Comparison of ENCODE assay signal across 8 cellular contexts in genomic region chr11:10878408-10879214, GRCh38. TPM values are rescaled to one million over a fixed set of nuclear protein-coding genes. Genes with fewer than 3 reads are reported as not detected.
DNase-seq lines count a peak whose midpoint lies in the region; ATAC-seq and TF ChIP-seq lines count a peak whose summit lies in the region.

No MANE protein-coding gene starts in this region.

- no peak overlapping the region for H3K4me3 ChIP-seq in OCI-LY7 (ENCODE audit: low read depth, low read length, poor library complexity, severe bottlenecking)
- no peak overlapping the region for H3K4me3 ChIP-seq in MG63

- POLR2A ChIA-PET in OCI-LY7 (lab: Charles Lee): interaction anchor here (0.6 to 1.8 kb wide), 7 partner anchors 18 to 1774 kb away, joined by 3 to 8 read pairs (median 3); partner anchors contain the start of genes EIF4G2 and ZBED5

- CTCF ChIA-PET in OCI-LY7 (lab: Charles Lee; ENCODE audit: unreplicated experiment): no interaction called here

- H3K4me1 ChIP-seq in OCI-LY7 (ENCODE audit: insufficient read depth, low read length, poor library complexity, severe bottlenecking): peaks cover 7% of the 10 kb centered on the region

- H4K20me1 ChIP-seq in OCI-LY7 (ENCODE audit: insufficient read depth, low read length): no peaks in the 10 kb centered on the region

- DNase-seq in DMS153 (lab: John Stamatoyannopoulos, UW): peak; percentile 12
- DNase-seq in HCEC 1CT: peak; percentile 76
- DNase-seq in OCI-LY7 (ENCODE audit: low spot score): peak; percentile 77
- peak; percentile 43 for DNase-seq in dedifferentiated amniotic fluid mesenchymal stem cell (ENCODE audit: extremely low spot score)
- peak in 1 of 2 donors; percentile 58 for DNase-seq in memory B cell (ENCODE audit: low spot score in 2 of 2)
- DNase-seq in MG63: no peak
- no peak for DNase-seq in nucleus accumbens (lab: John Stamatoyannopoulos, UW)

- H3K27ac Mint-ChIP-seq in memory B cell: no peak overlapping the region

- H3K36me3 ChIP-seq in OCI-LY7 (ENCODE audit: insufficient read depth, low read length): peaks cover 7% of the 10 kb centered on the region; the same call in 1 of the 2 replicates
- H3K36me3 ChIP-seq in MG63: no peaks in the 10 kb centered on the region; the same call in 1 of the 2 replicates

- no TSS peak for BruUV-seq in OCI-LY7 (replicated peaks; lab: Mats Ljungman, UMichigan)

- H3K4me3 Mint-ChIP-seq in memory B cell: no peak overlapping the region

- H3K4me1 Mint-ChIP-seq in memory B cell: peaks cover 11% of the 10 kb centered on the region

- H3K9me3 Mint-ChIP-seq in memory B cell: peaks cover under 1% of the 10 kb centered on the region

- H3K27ac ChIP-seq in OCI-LY7 (ENCODE audit: low read depth, low read length, poor library complexity, severe bottlenecking): no peak overlapping the region

- H2AFZ ChIP-seq in OCI-LY7 (ENCODE audit: low read length): peak overlapping the region; percentile 91

- no peaks in the 10 kb centered on the region for H3K9me2 ChIP-seq in OCI-LY7 (ENCODE audit: insufficient read depth, low read length)

- H3K9me3 ChIP-seq in OCI-LY7 (ENCODE audit: low read length): peaks cover 10% of the 10 kb centered on the region
- H3K9me3 ChIP-seq in MG63: peaks cover 3% of the 10 kb centered on the region

- H3K27me3 ChIP-seq in MG63: no peaks in the 10 kb centered on the region

- H3K79me2 ChIP-seq in OCI-LY7 (ENCODE audit: insufficient read depth, low read depth, low read length): no peaks in the 10 kb centered on the region

- ATAC-seq in memory B cell (ENCODE audit: low read depth) (peak; percentile 86), GM18511 (IDR thresholded peaks at IDR 0.05; ENCODE audit: unreplicated experiment) (no peak)

- H3K36me3 Mint-ChIP-seq in memory B cell: peaks cover 16% of the 10 kb centered on the region

- no peak overlapping the region for H3K4me2 ChIP-seq in OCI-LY7 (ENCODE audit: low read length)

- intact Hi-C loops in OCI-LY7 (cut with micrococcal nuclease; ENCODE audit: unreplicated experiment): no loop called here

- no peaks in the 10 kb centered on the region for H3K27me3 Mint-ChIP-seq in memory B cell

- TF ChIP-seq CTCF in OCI-LY7 (conservative IDR thresholded peaks at IDR 0.05; ENCODE audit: low read length): peak; percentile 90

RNA-seq across cellular contexts. Expression of gene ZBED5, which starts 20.8 kb away (rescaled TPM):
- total RNA-seq in OCI-LY7 (2014; rRNA removed; shearing (Covaris generic)): 37.6 and 42.1 TPM in 2 replicates
- 71.9 and 86.6 TPM in 2 replicates for total RNA-seq in OCI-LY7 (2022)
- total RNA-seq in MG63 (2014; rRNA removed; shearing (Covaris generic); ENCODE audit: low replicate concordance): 13.9 and 43.3 TPM in 2 replicates

Comparison
In these comparisons a context has a peak if more than half of its experiments do, and no peak if none do; other contexts are left out.
1. DNase-seq: peak in DMS153 (single experiment), HCEC 1CT (single experiment), OCI-LY7 (single experiment) and dedifferentiated amniotic fluid mesenchymal stem cell (single experiment); none in MG63 (single experiment) and nucleus accumbens (0 of 56).